In the genomic region with DNA sequence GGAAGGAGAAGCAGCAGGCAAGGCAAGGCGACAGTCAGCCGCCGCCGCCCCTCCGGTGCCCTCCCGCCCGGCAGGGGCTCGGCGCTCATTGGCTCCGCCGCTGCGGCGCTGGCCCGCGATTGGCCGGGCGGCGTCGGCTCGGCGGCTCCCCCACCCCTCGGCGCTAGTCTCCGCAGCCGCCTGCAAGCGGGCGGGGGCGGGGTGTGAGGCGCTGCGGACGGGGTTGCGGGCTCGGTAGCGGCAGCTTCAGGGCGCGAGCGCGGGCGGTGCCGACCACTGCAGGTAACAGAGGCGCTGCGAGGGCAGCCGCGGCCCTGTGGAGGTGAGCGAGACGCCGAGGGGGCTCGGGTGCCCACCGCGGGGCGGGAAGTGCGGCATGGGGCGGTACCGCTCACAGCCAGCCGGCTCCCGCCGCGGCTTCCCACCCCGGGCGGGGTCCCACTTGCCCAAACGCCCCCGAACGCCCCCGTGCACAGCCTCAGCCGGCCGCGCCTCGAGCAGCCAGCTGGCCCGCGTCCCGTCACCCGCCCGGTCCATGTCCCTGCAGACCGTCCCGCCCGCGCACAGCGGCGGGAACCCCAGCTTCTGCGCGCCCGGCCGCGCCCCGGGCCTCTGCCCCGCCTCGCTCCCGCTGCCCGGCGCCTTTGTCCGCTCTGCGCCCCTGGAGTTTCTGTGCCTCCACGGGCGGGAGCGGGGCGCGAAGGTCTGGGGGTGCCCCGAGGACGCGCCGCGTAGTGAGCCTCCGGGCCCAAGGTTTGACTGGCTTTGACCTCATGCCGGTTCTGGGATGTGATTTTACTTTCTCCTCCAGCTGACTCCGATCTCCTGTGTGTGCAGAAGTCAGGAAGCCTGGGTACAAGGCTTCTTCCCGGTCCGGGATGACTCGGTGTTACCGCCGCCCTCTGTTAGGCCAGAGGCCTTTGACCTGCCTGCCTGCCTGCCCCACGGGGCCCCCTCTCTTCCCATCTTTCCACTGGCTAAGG, we compare ENCODE assay signal across 8 cellular contexts. TPM values are rescaled to one million over a fixed set of nuclear protein-coding genes. Genes with fewer than 3 reads are reported as not detected.
DNase-seq lines count a peak whose midpoint lies in the region; ATAC-seq and TF ChIP-seq lines count a peak whose summit lies in the region.

TSS of gene SANBR (plus strand) at position 166 of the 983 bp plus-strand sequence. CDS start 4,480 bp downstream, outside the sequence.

- H3K4me3 ChIP-seq in BJ (ENCODE audit: low read depth, low read length) (peak within 1 kb of the TSS; percentile 88), left lung (peak within 1 kb of the TSS; percentile 89 to 98)

- intact Hi-C loops in activated CD4-positive, alpha-beta T cell treated with anti-CD3 and anti-CD28 coated beads, Interleukin-2, amount 10 ng/mL, durations not matched to agents 24 days and 14 days (cut with micrococcal nuclease), result loop anchor here (1.0 to 5.0 kb wide), 5 partner anchors 49 to 1641 kb away; partner anchors contain the start of genes EHBP1, PAPOLG, PEX13 and XPO1
- intact Hi-C loops in dendritic cell treated with granulocyte-macrophage colony-stimulating factor and Interleukin-4, amounts not matched to agents 40 ng/mL and 50 ng/mL, for 4 days (cut with micrococcal nuclease), result loop anchor here (5.0 kb wide), 3 partner anchors 49 to 406 kb away; partner anchors contain the start of genes PEX13, PUS10 and USP34
- intact Hi-C loops in left lung (cut with DNase I), result no loop called here

- H3K36me3 Mint-ChIP-seq in activated CD4-positive, alpha-beta T cell treated with anti-CD3 and anti-CD28 coated beads, Interleukin-2, amount 10 ng/mL, durations not matched to agents 24 days and 14 days (ENCODE audit: low read depth), result peaks cover 3% of the 10 kb centered on the region
- peaks cover 18% of the 10 kb centered on the region for H3K36me3 Mint-ChIP-seq in dendritic cell treated with granulocyte-macrophage colony-stimulating factor and Interleukin-4, amounts not matched to agents 40 ng/mL and 50 ng/mL, for 4 days (ENCODE audit: low read depth)

- peaks cover 8% of the 10 kb centered on the region for H3K4me1 Mint-ChIP-seq in activated CD4-positive, alpha-beta T cell treated with anti-CD3 and anti-CD28 coated beads, Interleukin-2, amount 10 ng/mL, durations not matched to agents 24 days and 14 days
- peaks cover 10% of the 10 kb centered on the region for H3K4me1 Mint-ChIP-seq in dendritic cell treated with granulocyte-macrophage colony-stimulating factor and Interleukin-4, amounts not matched to agents 40 ng/mL and 50 ng/mL, for 4 days (ENCODE audit: low read depth)

- CTCF ChIA-PET in BJ (lab: Yijun Ruan, JAX), result interaction anchor here (1.0 kb wide), 1 partner anchor 358 kb away, joined by 3 read pairs; no protein-coding TSS in a partner anchor

- H3K27me3 Mint-ChIP-seq in activated CD4-positive, alpha-beta T cell treated with anti-CD3 and anti-CD28 coated beads, Interleukin-2, amount 10 ng/mL, durations not matched to agents 24 days and 14 days, result peaks cover 1% of the 10 kb centered on the region
- H3K27me3 Mint-ChIP-seq in dendritic cell treated with granulocyte-macrophage colony-stimulating factor and Interleukin-4, amounts not matched to agents 40 ng/mL and 50 ng/mL, for 4 days, result no peaks in the 10 kb centered on the region

- H3K27ac Mint-ChIP-seq in activated CD4-positive, alpha-beta T cell treated with anti-CD3 and anti-CD28 coated beads, Interleukin-2, amount 10 ng/mL, durations not matched to agents 24 days and 14 days, result peak within 1 kb of the TSS; percentile 80
- H3K27ac Mint-ChIP-seq in dendritic cell treated with granulocyte-macrophage colony-stimulating factor and Interleukin-4, amounts not matched to agents 40 ng/mL and 50 ng/mL, for 4 days, result peak within 1 kb of the TSS; percentile 84

- H3K27me3 ChIP-seq in BJ (ENCODE audit: control insufficient read depth, insufficient read depth, low read length), result no peaks in the 10 kb centered on the region
- H3K27me3 ChIP-seq in left lung, result no peaks in the 10 kb centered on the region

- peak within 1 kb of the TSS; percentile 84 to 87 for H3K27ac ChIP-seq in left lung

- H3K9me3 Mint-ChIP-seq in activated CD4-positive, alpha-beta T cell treated with anti-CD3 and anti-CD28 coated beads, Interleukin-2, amount 10 ng/mL, durations not matched to agents 24 days and 14 days, result no peaks in the 10 kb centered on the region
- H3K9me3 Mint-ChIP-seq in dendritic cell treated with granulocyte-macrophage colony-stimulating factor and Interleukin-4, amounts not matched to agents 40 ng/mL and 50 ng/mL, for 4 days, result no peaks in the 10 kb centered on the region

- peak; percentile 48 for TF ChIP-seq POLR2A in GM19193 (IDR thresholded peaks at IDR 0.05; ENCODE audit: extremely low read depth, insufficient read depth, insufficient read length)

- POLR2A ChIA-PET in BJ (lab: Charles Lee), result interaction anchor here (0.5 kb wide), 1 partner anchor 37 kb away, joined by 4 read pairs; no protein-coding TSS in a partner anchor

- peak; percentile 34 for DNase-seq in BJ (ENCODE audit: low read depth)
- peak; percentile 69 for DNase-seq in NCI-H524 treated with DMSO at 0.1 percent for 48 hours (lab: John Stamatoyannopoulos, UW)
- peak; percentile 97 for DNase-seq in activated CD4-positive, alpha-beta T cell treated with anti-CD3 and anti-CD28 coated beads, Interleukin-2, amount 10 ng/mL, durations not matched to agents 24 days and 14 days
- peak; percentile 91 to 97 for DNase-seq in left lung
- DNase-seq in stimulated activated CD4-positive, alpha-beta T cell treated with anti-CD3 and anti-CD28 coated beads, Interleukin-2, amount 100 ng/mL, for 24 hours, result peak; percentile 80 to 86

- H3K4me3 Mint-ChIP-seq in activated CD4-positive, alpha-beta T cell treated with anti-CD3 and anti-CD28 coated beads, Interleukin-2, amount 10 ng/mL, durations not matched to agents 24 days and 14 days, result peak within 1 kb of the TSS; percentile 84
- peak within 1 kb of the TSS; percentile 91 for H3K4me3 Mint-ChIP-seq in dendritic cell treated with granulocyte-macrophage colony-stimulating factor and Interleukin-4, amounts not matched to agents 40 ng/mL and 50 ng/mL, for 4 days

- TF ChIP-seq CTCF in BJ (IDR thresholded peaks at IDR 0.05; ENCODE audit: insufficient read depth, low read depth, low read length) (no peak), left lung (IDR thresholded peaks at IDR 0.05) (peak in 1 of 2 donors; percentile 29)

- no peaks in the 10 kb centered on the region for H3K9me3 ChIP-seq in left lung

- H3K36me3 ChIP-seq in BJ (ENCODE audit: control insufficient read depth, insufficient read depth, low read length) (peaks cover 1% of the 10 kb centered on the region; the same call in 1 of the 2 replicates), left lung (peaks cover 0 to 3% of the 10 kb centered on the region in 2 donors)

- H3K4me1 ChIP-seq in left lung, result peaks cover 0 to 18% of the 10 kb centered on the region in 2 donors

- ATAC-seq in HG03378 (IDR thresholded peaks at IDR 0.05; ENCODE audit: unreplicated experiment) (peak; percentile 86), left lung (peak; percentile 99)

RNA-seq across cellular contexts. Expression of gene SANBR, which starts in this region (rescaled TPM):
- polyA plus RNA-seq in BJ (2011; rRNA removed), result 2.8 and 4.7 TPM in 2 replicates
- 2.5 and 6.9 TPM in 2 replicates for polyA minus RNA-seq in BJ (2011; rRNA and poly(A)+ RNA removed)
- 3.1 and 3.4 TPM in 2 replicates for total RNA-seq in activated CD4-positive, alpha-beta T cell treated with anti-CD3 and anti-CD28 coated beads, Interleukin-2, amount 10 ng/mL, durations not matched to agents 24 days and 14 days
- total RNA-seq in left lung, result 10 to 100 TPM; 13.8 to 16.2 TPM

Comparison
In these comparisons a context has a peak if more than half of its experiments do, and no peak if none do; other contexts are left out.
1. Peak in every context shown above with its lines: DNase-seq, ATAC-seq, H3K4me3 ChIP-seq and H3K27ac ChIP-seq.
2. DNase-seq: peak in every context shown above with its lines; median percentile 97 in activated CD4-positive, alpha-beta T cell treated with anti-CD3 and anti-CD28 coated beads, Interleukin-2, amount 10 ng/mL, durations not matched to agents 24 days and 14 days; 94 in left lung; 83 in stimulated activated CD4-positive, alpha-beta T cell treated with anti-CD3 and anti-CD28 coated beads, Interleukin-2, amount 100 ng/mL, for 24 hours; 69 in NCI-H524 treated with DMSO at 0.1 percent for 48 hours; 34 in BJ.
3. intact Hi-C loops: an anchor here in activated CD4-positive, alpha-beta T cell treated with anti-CD3 and anti-CD28 coated beads, Interleukin-2, amount 10 ng/mL, durations not matched to agents 24 days and 14 days (1.0 to 5.0 kb wide) and dendritic cell treated with granulocyte-macrophage colony-stimulating factor and Interleukin-4, amounts not matched to agents 40 ng/mL and 50 ng/mL, for 4 days (5.0 kb wide); none called in left lung.